8 cellular contexts compared by ENCODE assay signal in genomic region chr5:81850932-81851331, GRCh38.
A peak's percentile ranks its signal among the peaks of the same experiment; 100 is the strongest.
DNase-seq lines count a peak whose midpoint lies in the region; ATAC-seq and TF ChIP-seq lines count a peak whose summit lies in the region.

No MANE protein-coding gene starts in this region.

- H3K4me1 ChIP-seq in DND-41 (ENCODE audit: insufficient read depth, low read length) (peaks cover 58% of the 10 kb centered on the region), esophagus squamous epithelium (peaks cover 22 to 84% (median 37%) of the 10 kb centered on the region in 3 donors), ovary (ENCODE audit: insufficient read depth) (peaks cover 8% of the 10 kb centered on the region)

- no peak for TF ChIP-seq EP300 in ovary (IDR thresholded peaks at IDR 0.05)

- H3K9me3 ChIP-seq in DND-41 (ENCODE audit: insufficient read depth, low read length, severe bottlenecking) (no peaks in the 10 kb centered on the region), esophagus squamous epithelium (no peaks in the 10 kb centered on the region), ovary (no peaks in the 10 kb centered on the region)

- 25 to 28% methylated on average over 2 of the region's 2 CpGs for WGBS in esophagus squamous epithelium, 2 donors
- 8 to 33% (median 20%) methylated on average over 2 of the region's 2 CpGs for WGBS in ovary, 3 donors

- intact Hi-C loops in esophagus squamous epithelium (cut with DNase I), result loop anchor here (2.0 to 5.0 kb wide), 2 partner anchors 64 to 100 kb away; partner anchors contain the start of gene SSBP2
- intact Hi-C loops in ovary (cut with DNase I), result loop anchor here (1.0 to 10.0 kb wide), 12 partner anchors 62 to 426 kb away; partner anchors contain the start of genes SSBP2 (in 4 of the 4) and ATG10 (in 3 of the 4)

- H3K4me2 ChIP-seq in DND-41 (ENCODE audit: insufficient read depth, low read length), result peak overlapping the region; percentile 75

- H3K27me3 ChIP-seq in DND-41 (ENCODE audit: insufficient read depth, low read length, poor library complexity) (no peaks in the 10 kb centered on the region), esophagus squamous epithelium (no peaks in the 10 kb centered on the region), ovary (no peaks in the 10 kb centered on the region)

- no peaks in the 10 kb centered on the region for H4K20me1 ChIP-seq in DND-41 (ENCODE audit: insufficient read depth, low read length)

- peak overlapping the region; percentile 24 to 59; a peak in 3 of 4 replicates for H3K4me3 ChIP-seq in DND-41 (ENCODE audit: low read depth in 1 of 2, low read length in 2 of 2)
- peak overlapping the region in 3 of 4 donors; percentile 45 to 73 (median 53) for H3K4me3 ChIP-seq in esophagus squamous epithelium
- H3K4me3 ChIP-seq in ovary, result peak overlapping the region; percentile 53

- H3K27ac ChIP-seq in DND-41 (ENCODE audit: low read length) (peak overlapping the region; percentile 99), esophagus squamous epithelium (peak overlapping the region; percentile 71 to 94 (median 86)), ovary (peak overlapping the region in 1 of 2 donors; percentile 80)

- ATAC-seq in DND-41 (ENCODE audit: insufficient read depth, low read depth) (peak; percentile 4; the same call in 1 of the 3 replicates), HG02884 (IDR thresholded peaks at IDR 0.05; ENCODE audit: unreplicated experiment) (no peak)

- peak overlapping the region; percentile 70 for H2AFZ ChIP-seq in DND-41 (ENCODE audit: low read depth, low read length)

- peak overlapping the region; percentile 82 for H3K9ac ChIP-seq in DND-41 (ENCODE audit: low read depth, low read length)

- H3K36me3 ChIP-seq in DND-41 (ENCODE audit: insufficient read depth, low read length), result no peaks in the 10 kb centered on the region
- no peaks in the 10 kb centered on the region for H3K36me3 ChIP-seq in esophagus squamous epithelium
- H3K36me3 ChIP-seq in ovary, result no peaks in the 10 kb centered on the region

- TF ChIP-seq CTCF in DND-41 (IDR thresholded peaks at IDR 0.05; ENCODE audit: borderline replicate concordance, extremely low read depth, low read length, poor library complexity, severe bottlenecking), result no peak
- no peak for TF ChIP-seq CTCF in esophagus squamous epithelium (IDR thresholded peaks at IDR 0.05)
- TF ChIP-seq CTCF in ovary (IDR thresholded peaks at IDR 0.05), result no peak

- peaks cover 22% of the 10 kb centered on the region for H3K79me2 ChIP-seq in DND-41 (ENCODE audit: insufficient read depth, low read length)

- DNase-seq in DND-41, result no peak
- peak; percentile 22 for DNase-seq in SK-N-DZ (ENCODE audit: low spot score)
- DNase-seq in esophagus squamous epithelium (lab: John Stamatoyannopoulos, UW), result no peak
- peak in 1 of 5 donors; percentile 13 for DNase-seq in ovary
- no peak for DNase-seq in NCI-H2029 treated with DMSO at 0.1 percent for 48 hours (lab: John Stamatoyannopoulos, UW)
- DNase-seq in T1000 (lab: John Stamatoyannopoulos, UW), result no peak
- DNase-seq in activated CD8-positive, alpha-beta memory T cell treated with anti-CD3 and anti-CD28 coated beads for 24 hours, result no peak

- no peak for TF ChIP-seq POLR2A in esophagus squamous epithelium (IDR thresholded peaks at IDR 0.05)
- TF ChIP-seq POLR2A in ovary (IDR thresholded peaks at IDR 0.05), result no peak
